In the genomic region with DNA sequence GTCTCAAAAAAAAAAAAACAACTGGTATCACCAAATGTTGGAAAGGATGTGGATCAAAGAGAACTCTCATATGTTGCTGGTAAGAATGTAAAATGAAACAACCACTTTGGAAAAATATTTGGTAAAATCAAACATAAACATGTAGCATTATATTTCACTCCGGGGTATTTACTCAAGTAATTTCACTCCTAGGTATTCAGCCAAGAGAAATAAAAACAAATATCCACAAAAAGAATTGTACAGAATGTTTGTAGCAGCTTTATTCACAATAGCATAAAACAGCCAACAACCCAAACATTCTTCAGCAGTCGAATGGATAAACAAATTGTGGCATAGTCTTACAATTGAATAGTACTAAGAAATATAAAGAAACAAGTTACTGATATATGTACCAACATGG, we compare ENCODE assay signal across 26 cellular contexts. TPM values are rescaled to one million over a fixed set of nuclear protein-coding genes. Genes with fewer than 3 reads are reported as not detected.
DNase-seq lines count a peak whose midpoint lies in the region; ATAC-seq and TF ChIP-seq lines count a peak whose summit lies in the region.
"Had no signal": no experiment of that assay in that cellular context is flagged by ENCODE, and none has a peak within 500 bp of the region (broad histone marks: within the 10 kb centered on the region; RNA-seq: fewer than 3 reads in every experiment).

No MANE protein-coding gene starts in this region.

- H3K36me3 Mint-ChIP-seq in T-helper 17 cell (ENCODE audit: low read depth): peaks cover 2% of the 10 kb centered on the region
- H3K36me3 Mint-ChIP-seq: CD14-positive monocyte; CD4-positive, alpha-beta memory T cell had no signal

- DNase-seq in T-helper 17 cell: no peak
- DNase-seq in dedifferentiated amniotic fluid mesenchymal stem cell (ENCODE audit: extremely low spot score): peak; percentile 56
- peak; percentile 91 for DNase-seq in fibroblast of gingiva (ENCODE audit: low read depth)
- peak; percentile 47 for DNase-seq in fibroblast of villous mesenchyme (ENCODE audit: low read depth)
- no peak for DNase-seq in GM19238 (ENCODE audit: insufficient read length, low spot score)
- DNase-seq in activated naive CD4-positive, alpha-beta T cell treated with anti-CD3 and anti-CD28 coated beads, Interleukin-2, amount 50 U/mL, for 16 hours: no peak
- DNase-seq: 8988T; ACHN; BE2C; C1 segment of cervical spinal cord; CD4-positive, alpha-beta memory T cell; CD4-positive, CD25-positive, alpha-beta regulatory T cell; CD8-positive, alpha-beta memory T cell; COR-L47; DMS 273 treated with DMSO at 0.1 percent for 48 hours; DMS153; DMS53; DMS79; DND-41; EL; GDM1 had no signal

- H3K4me3 ChIP-seq in fibroblast of villous mesenchyme (ENCODE audit: low read depth, low read length): no peak overlapping the region
- H3K4me3 ChIP-seq: BLaER1, GM12878 had no signal

- H3K27me3 Mint-ChIP-seq in T-helper 17 cell: no peaks in the 10 kb centered on the region

- no peaks in the 10 kb centered on the region for H3K9me3 ChIP-seq in T-helper 17 cell (ENCODE audit: control insufficient read depth, low read length, poor library complexity, severe bottlenecking)
- H3K9me3 ChIP-seq: BE2C had no signal

- TF ChIP-seq CTCF in fibroblast of villous mesenchyme (IDR thresholded peaks at IDR 0.05; ENCODE audit: insufficient read depth, low read depth, low read length): no peak

- no peaks in the 10 kb centered on the region for H3K4me1 Mint-ChIP-seq in T-helper 17 cell
- H3K4me1 Mint-ChIP-seq: CD14-positive monocyte; CD4-positive, alpha-beta memory T cell; CD4-positive, CD25-positive, alpha-beta regulatory T cell; CD8-positive, alpha-beta memory T cell had no signal

- no peak overlapping the region for H3K4me3 Mint-ChIP-seq in T-helper 17 cell
- H3K4me3 Mint-ChIP-seq: CD14-positive monocyte; CD4-positive, alpha-beta memory T cell; CD4-positive, CD25-positive, alpha-beta regulatory T cell; CD8-positive, alpha-beta memory T cell had no signal

- ATAC-seq in T-helper 17 cell (no peak), GM21786 (IDR thresholded peaks at IDR 0.05; ENCODE audit: unreplicated experiment) (no peak), HG02981 (IDR thresholded peaks at IDR 0.05; ENCODE audit: unreplicated experiment) (no peak)
- ATAC-seq: GM12878 had no signal

- H3K27ac Mint-ChIP-seq in T-helper 17 cell: peak overlapping the region; percentile 6
- H3K27ac Mint-ChIP-seq: CD14-positive monocyte; CD8-positive, alpha-beta memory T cell had no signal

RNA-seq across cellular contexts. Expression of a gene that starts 32.4 kb away (rescaled TPM):
- 1 to 10 TPM; 1.6 to 2.1 TPM for total RNA-seq in T-helper 17 cell
- 0.43 and 2.3 TPM in 2 replicates for total RNA-seq in fibroblast of villous mesenchyme

Comparison
In these comparisons a context has a peak if more than half of its experiments do, and no peak if none do; other contexts are left out.
1. DNase-seq: peak in dedifferentiated amniotic fluid mesenchymal stem cell (single experiment), fibroblast of gingiva (single experiment) and fibroblast of villous mesenchyme (single experiment); none in T-helper 17 cell (0 of 3), GM19238 (single experiment) and activated naive CD4-positive, alpha-beta T cell treated with anti-CD3 and anti-CD28 coated beads, Interleukin-2, amount 50 U/mL, for 16 hours (single experiment).